Comparison of ENCODE assay signal across 1 cellular context in genomic region chr14:24315807-24316596, GRCh38.
A peak's percentile ranks its signal among the peaks of the same experiment; 100 is the strongest.
TF ChIP-seq lines count a peak whose summit lies in the region.

No MANE protein-coding gene starts in this region.

TF ChIP-seq in K562, 482 proteins besides CTCF, POLR2A, EP300 and RAD21 (continued from another document and continues in another):
- TF ChIP-seq ZNF707 (CRISPR knock-in tag; conservative IDR thresholded peaks at IDR 0.05): no peak
- TF ChIP-seq ZNF217 (CRISPR knock-in tag; IDR thresholded peaks at IDR 0.05): no peak
- TF ChIP-seq ZFPM2 (CRISPR knock-in tag; IDR thresholded peaks at IDR 0.05): no peak
- no peak for TF ChIP-seq STAT5A (IDR thresholded peaks at IDR 0.05; ENCODE audit: borderline replicate concordance, low read length)
- TF ChIP-seq ZFP1 (CRISPR knock-in tag; IDR thresholded peaks at IDR 0.05): no peak
- no peak for TF ChIP-seq NR2F6 (CRISPR knock-in tag; IDR thresholded peaks at IDR 0.05)
- TF ChIP-seq RUNX1 (IDR thresholded peaks at IDR 0.05; ENCODE audit: low read depth): no peak
- TF ChIP-seq ZNF668 (CRISPR knock-in tag; IDR thresholded peaks at IDR 0.05): no peak
- TF ChIP-seq ZNF324 (CRISPR knock-in tag; IDR thresholded peaks at IDR 0.05): no peak
- TF ChIP-seq ZNF121 (CRISPR knock-in tag; conservative IDR thresholded peaks at IDR 0.05): no peak
- no peak for TF ChIP-seq ZNF280A (IDR thresholded peaks at IDR 0.05; ENCODE audit: low read depth, partially characterized antibody)
- peak; percentile 59; the same call in 1 of the 2 replicates for TF ChIP-seq ZNF12 (CRISPR knock-in tag; IDR thresholded peaks at IDR 0.05)
- no peak for TF ChIP-seq ELF4 (CRISPR knock-in tag; IDR thresholded peaks at IDR 0.05)
- TF ChIP-seq GABPA (tag; conservative IDR thresholded peaks at IDR 0.05; ENCODE audit: low read depth): peak; percentile 54; the same call in 1 of the 2 replicates
- TF ChIP-seq SREBF2 (CRISPR knock-in tag; IDR thresholded peaks at IDR 0.05): no peak
- no peak for TF ChIP-seq IRF2 (CRISPR knock-in tag; IDR thresholded peaks at IDR 0.05)
- TF ChIP-seq RHOXF2B (CRISPR knock-in tag; conservative IDR thresholded peaks at IDR 0.05): no peak
- peak; percentile 18; the same call in 1 of the 2 replicates for TF ChIP-seq KLF6 (CRISPR knock-in tag; IDR thresholded peaks at IDR 0.05; ENCODE audit: borderline replicate concordance)
- no peak for TF ChIP-seq MEF2A (IDR thresholded peaks at IDR 0.05; ENCODE audit: control insufficient read depth, low read depth, low read length)
- TF ChIP-seq MEF2D (tag; conservative IDR thresholded peaks at IDR 0.05; ENCODE audit: low read depth): no peak
- TF ChIP-seq PTBP1 (IDR thresholded peaks at IDR 0.05; ENCODE audit: low read depth, low read length): no peak
- peak in 1 of 2 experiments; percentile 42; a peak in 1 of 4 replicates for TF ChIP-seq MAZ (CRISPR knock-in tag; conservative IDR thresholded peaks at IDR 0.05 in 1 of 2, IDR thresholded peaks at IDR 0.05 in 1 of 2)
- TF ChIP-seq ZNF212 (CRISPR knock-in tag; IDR thresholded peaks at IDR 0.05): no peak
- TF ChIP-seq RBM25 (IDR thresholded peaks at IDR 0.05; ENCODE audit: low read depth, low read length, severe bottlenecking): no peak
- no peak for TF ChIP-seq TRIM25 (IDR thresholded peaks at IDR 0.05; ENCODE audit: borderline replicate concordance)
- TF ChIP-seq KHSRP (IDR thresholded peaks at IDR 0.05): no peak
- no peak for TF ChIP-seq CBX2 (IDR thresholded peaks at IDR 0.05; ENCODE audit: insufficient read depth, low read length, poor library complexity, severe bottlenecking)
- TF ChIP-seq POU5F1 (IDR thresholded peaks at IDR 0.05; ENCODE audit: borderline replicate concordance, low read depth, low read length, partially characterized antibody): no peak
- no peak for TF ChIP-seq SRSF3 (IDR thresholded peaks at IDR 0.05; ENCODE audit: insufficient read depth, low read length)
- peak; percentile 80; the same call in 1 of the 2 replicates for TF ChIP-seq ATF6 (CRISPR knock-in tag; IDR thresholded peaks at IDR 0.05)
- no peak for TF ChIP-seq ADNP (tag; IDR thresholded peaks at IDR 0.05)
- peak; percentile 83 for TF ChIP-seq C11orf30 (IDR thresholded peaks at IDR 0.05; ENCODE audit: low read depth)
- TF ChIP-seq TCF3 (CRISPR knock-in tag; IDR thresholded peaks at IDR 0.05): no peak; the same call in 1 of the 2 replicates
- no peak for TF ChIP-seq ESRRB (CRISPR knock-in tag; IDR thresholded peaks at IDR 0.05; ENCODE audit: borderline replicate concordance)
- no peak for TF ChIP-seq DEAF1 (CRISPR knock-in tag; IDR thresholded peaks at IDR 0.05)
- no peak for TF ChIP-seq CBFA2T3 (IDR thresholded peaks at IDR 0.05)
- no peak for TF ChIP-seq BRD4 (IDR thresholded peaks at IDR 0.05)
- no peak for TF ChIP-seq NR0B1 (IDR thresholded peaks at IDR 0.05; ENCODE audit: partially characterized antibody)
- TF ChIP-seq ZNF780A (CRISPR knock-in tag; IDR thresholded peaks at IDR 0.05): no peak
- no peak for TF ChIP-seq HLTF (IDR thresholded peaks at IDR 0.05)
- TF ChIP-seq ZNF143 (CRISPR knock-in tag; IDR thresholded peaks at IDR 0.05): no peak
- no peak for TF ChIP-seq ZNF551 (CRISPR knock-in tag; IDR thresholded peaks at IDR 0.05)
- no peak for TF ChIP-seq ZNF347 (CRISPR knock-in tag; IDR thresholded peaks at IDR 0.05; ENCODE audit: low read depth)
- no peak for TF ChIP-seq DNMT1 (IDR thresholded peaks at IDR 0.05)
- no peak for TF ChIP-seq MLLT1 (IDR thresholded peaks at IDR 0.05)
- no peak for TF ChIP-seq GTF2E2 (tag; IDR thresholded peaks at IDR 0.05)
- no peak for TF ChIP-seq FOXK1 (CRISPR knock-in tag; IDR thresholded peaks at IDR 0.05; ENCODE audit: borderline replicate concordance)
- 0 out of 2 replicates have a peak, but pooled peaks have one; percentile 62 for TF ChIP-seq ZNF224 (CRISPR knock-in tag; IDR thresholded peaks at IDR 0.05)
- TF ChIP-seq ZNF436 (CRISPR knock-in tag; IDR thresholded peaks at IDR 0.05): no peak
- TF ChIP-seq GATAD2A (IDR thresholded peaks at IDR 0.05): no peak
- TF ChIP-seq FOXK2 (conservative IDR thresholded peaks at IDR 0.05 in 1 of 2, IDR thresholded peaks at IDR 0.05 in 1 of 2; ENCODE audit: low read depth in 2 of 2): no peak
- TF ChIP-seq TAF1 (IDR thresholded peaks at IDR 0.05; ENCODE audit: control insufficient read depth, extremely low read depth, insufficient read depth, low read length, severe bottlenecking): no peak
- TF ChIP-seq HDGF (IDR thresholded peaks at IDR 0.05): no peak
- TF ChIP-seq MAFF (IDR thresholded peaks at IDR 0.05; ENCODE audit: low read length): no peak
- TF ChIP-seq ZNF561 (CRISPR knock-in tag; conservative IDR thresholded peaks at IDR 0.05): no peak
- TF ChIP-seq TEAD1 (CRISPR knock-in tag; IDR thresholded peaks at IDR 0.05): 0 out of 4 replicates have a peak, but pooled peaks of 1 of the 2 experiments have one; percentile 45
- no peak for TF ChIP-seq CCAR2 (IDR thresholded peaks at IDR 0.05; ENCODE audit: low read depth, low read length)
- no peak for TF ChIP-seq CBX8 (IDR thresholded peaks at IDR 0.05; ENCODE audit: borderline replicate concordance, extremely low read depth, low read depth, low read length, poor library complexity, severe bottlenecking)
- TF ChIP-seq ILK (tag; IDR thresholded peaks at IDR 0.05; ENCODE audit: borderline replicate concordance, low read depth): no peak
- peak; percentile 52; the same call in 1 of the 2 replicates for TF ChIP-seq REST (CRISPR knock-in tag; IDR thresholded peaks at IDR 0.05; ENCODE audit: low read depth)
- 0 out of 2 replicates have a peak, but pooled peaks have one; percentile 52 for TF ChIP-seq ZNF282 (CRISPR knock-in tag; IDR thresholded peaks at IDR 0.05)
- TF ChIP-seq ZEB2 (IDR thresholded peaks at IDR 0.05): no peak
- no peak for TF ChIP-seq MCM2 (IDR thresholded peaks at IDR 0.05; ENCODE audit: low read depth)
- 0 out of 4 replicates have a peak, but pooled peaks of 1 of the 2 experiments have one; percentile 22 for TF ChIP-seq TRIM24 (IDR thresholded peaks at IDR 0.05)
- TF ChIP-seq CREBBP (IDR thresholded peaks at IDR 0.05; ENCODE audit: low read depth, low read length): no peak
- TF ChIP-seq TSC22D4 (tag; IDR thresholded peaks at IDR 0.05): no peak
- no peak for TF ChIP-seq ZNF57 (CRISPR knock-in tag; IDR thresholded peaks at IDR 0.05)
- TF ChIP-seq NEUROD1 (IDR thresholded peaks at IDR 0.05; ENCODE audit: borderline replicate concordance, low read depth, low read length, partially characterized antibody): no peak
- no peak for TF ChIP-seq ZNF830 (CRISPR knock-in tag; IDR thresholded peaks at IDR 0.05)
- no peak for TF ChIP-seq ZNF444 (CRISPR knock-in tag; IDR thresholded peaks at IDR 0.05)
- peak; percentile 77 for TF ChIP-seq ZNF76 (CRISPR knock-in tag; IDR thresholded peaks at IDR 0.05; ENCODE audit: borderline replicate concordance)
